In genomic region chr3:134186391-134186790, GRCh38 we compare ENCODE assay signal across 22 cellular contexts.
"Had no signal": no experiment of that assay in that cellular context is flagged by ENCODE, and none has a peak within 500 bp of the region (broad histone marks: within the 10 kb centered on the region; RNA-seq: fewer than 3 reads in every experiment).

No MANE protein-coding gene starts in this region.

- H3K4me1 Mint-ChIP-seq: activated CD4-positive, alpha-beta T cell treated with anti-CD3 and anti-CD28 coated beads, Interleukin-2, amount 10 ng/mL, durations not matched to agents 7 days and 5 days; immature natural killer cell had no signal

- H3K4me1 ChIP-seq: body of pancreas, gastroesophageal sphincter, heart right ventricle, parathyroid adenoma, right atrium auricular region, suprapubic skin, transverse colon had no signal

- H3K9me3 Mint-ChIP-seq: activated CD4-positive, alpha-beta T cell treated with anti-CD3 and anti-CD28 coated beads, Interleukin-2, amount 10 ng/mL, durations not matched to agents 7 days and 5 days; activated naive CD8-positive, alpha-beta T cell treated with anti-CD3 and anti-CD28 coated beads, Interleukin-2, amount 10 ng/mL, durations not matched to agents 7 days and 5 days; activated T-cell treated with anti-CD3 and anti-CD28 coated beads, Interleukin-2, amount 50 U/mL, for 24 hours; activated T-helper 2 cell treated with anti-CD3 and anti-CD28 coated beads, Interferon-gamma antibody, Interleukin-2, Interleukin-4, amounts not matched to agents 10 μg/mL and 5 μg/mL and 100 μg/mL, durations not matched to agents 14 hours and 24 hours and 36 hours; effector memory CD8-positive, alpha-beta T cell; immature natural killer cell; natural killer cell treated with Interleukin-12 subunit alpha and Interleukin-12 subunit beta and Interleukin-15 and Interleukin-18, amount 100 ng/mL, for 72 hours; stimulated activated naive CD8-positive, alpha-beta T cell treated with anti-CD3 and anti-CD28 coated beads, Interleukin-15, amount 100 ng/mL, for 72 hours had no signal

- DNase-seq: activated CD4-positive, alpha-beta T cell treated with anti-CD3 and anti-CD28 coated beads, Interleukin-2, amount 10 ng/mL, durations not matched to agents 7 days and 5 days; activated CD8-positive, alpha-beta T cell treated with anti-CD3 and anti-CD28 coated beads, Interleukin-2, amount 10 ng/mL, durations not matched to agents 7 days and 5 days; activated naive CD4-positive, alpha-beta T cell treated with Interleukin-2 at 50 U/mL for 16 hours; activated naive CD8-positive, alpha-beta T cell treated with anti-CD3 and anti-CD28 coated beads, Interleukin-2, amount 10 ng/mL, durations not matched to agents 7 days and 5 days; activated T-cell treated with anti-CD3 and anti-CD28 coated beads, Interleukin-2, amount 50 U/mL, for 24 hours; body of pancreas; effector memory CD8-positive, alpha-beta T cell; heart right ventricle; immature natural killer cell; kidney glomerular epithelial cell; left ventricle myocardium superior; stimulated activated CD4-positive, alpha-beta T cell treated with anti-CD3 and anti-CD28 coated beads, Interleukin-2, amount 100 ng/mL, for 48 hours; stimulated activated naive CD8-positive, alpha-beta T cell treated with anti-CD3 and anti-CD28 coated beads, Interleukin-15, amount 100 ng/mL, for 72 hours; transverse colon had no signal

- ATAC-seq: activated CD8-positive, alpha-beta T cell treated with anti-CD3 and anti-CD28 coated beads, Interleukin-2, amount 10 ng/mL, durations not matched to agents 7 days and 5 days; body of pancreas; effector memory CD8-positive, alpha-beta T cell; gastroesophageal sphincter; left ventricle myocardium superior; natural killer cell treated with Interleukin-12 subunit alpha and Interleukin-12 subunit beta and Interleukin-15 and Interleukin-18, amount 100 ng/mL, for 72 hours; stimulated activated naive CD8-positive, alpha-beta T cell treated with anti-CD3 and anti-CD28 coated beads, Interleukin-15, amount 100 ng/mL, for 72 hours had no signal

- H3K27ac Mint-ChIP-seq: activated CD4-positive, alpha-beta T cell treated with anti-CD3 and anti-CD28 coated beads, Interleukin-2, amount 10 ng/mL, durations not matched to agents 7 days and 5 days; activated CD8-positive, alpha-beta T cell treated with anti-CD3 and anti-CD28 coated beads, Interleukin-2, amount 10 ng/mL, durations not matched to agents 7 days and 5 days; activated naive CD8-positive, alpha-beta T cell treated with anti-CD3 and anti-CD28 coated beads, Interleukin-2, amount 10 ng/mL, durations not matched to agents 7 days and 5 days; activated T-cell treated with anti-CD3 and anti-CD28 coated beads, Interleukin-2, amount 50 U/mL, for 24 hours; activated T-helper 2 cell treated with anti-CD3 and anti-CD28 coated beads, Interferon-gamma antibody, Interleukin-2, Interleukin-4, amounts not matched to agents 10 μg/mL and 5 μg/mL and 100 μg/mL, durations not matched to agents 14 hours and 24 hours and 36 hours; effector memory CD8-positive, alpha-beta T cell; immature natural killer cell; natural killer cell treated with Interleukin-12 subunit alpha and Interleukin-12 subunit beta and Interleukin-15 and Interleukin-18, amount 100 ng/mL, for 72 hours; stimulated activated naive CD8-positive, alpha-beta T cell treated with anti-CD3 and anti-CD28 coated beads, Interleukin-15, amount 100 ng/mL, for 72 hours had no signal

- H3K9me3 ChIP-seq: body of pancreas, gastroesophageal sphincter, heart right ventricle, right atrium auricular region, suprapubic skin, transverse colon had no signal

- H3K4me3 ChIP-seq: body of pancreas, gastroesophageal sphincter, heart right ventricle, right atrium auricular region, SK-N-MC, skin epidermis, suprapubic skin, transverse colon had no signal

- H3K27ac ChIP-seq: body of pancreas, gastroesophageal sphincter, heart right ventricle, parathyroid adenoma, right atrium auricular region, SK-N-MC, skin epidermis, suprapubic skin, transverse colon had no signal

- H3K4me3 Mint-ChIP-seq: activated CD4-positive, alpha-beta T cell treated with anti-CD3 and anti-CD28 coated beads, Interleukin-2, amount 10 ng/mL, durations not matched to agents 7 days and 5 days; activated CD8-positive, alpha-beta T cell treated with anti-CD3 and anti-CD28 coated beads, Interleukin-2, amount 10 ng/mL, durations not matched to agents 7 days and 5 days; activated naive CD8-positive, alpha-beta T cell treated with anti-CD3 and anti-CD28 coated beads, Interleukin-2, amount 10 ng/mL, durations not matched to agents 7 days and 5 days; activated T-cell treated with anti-CD3 and anti-CD28 coated beads, Interleukin-2, amount 50 U/mL, for 24 hours; effector memory CD8-positive, alpha-beta T cell; immature natural killer cell; natural killer cell treated with Interleukin-12 subunit alpha and Interleukin-12 subunit beta and Interleukin-15 and Interleukin-18, amount 100 ng/mL, for 72 hours; stimulated activated naive CD8-positive, alpha-beta T cell treated with anti-CD3 and anti-CD28 coated beads, Interleukin-15, amount 100 ng/mL, for 72 hours had no signal

- H3K36me3 Mint-ChIP-seq: activated naive CD8-positive, alpha-beta T cell treated with anti-CD3 and anti-CD28 coated beads, Interleukin-2, amount 10 ng/mL, durations not matched to agents 7 days and 5 days had no signal

- H3K27me3 ChIP-seq: body of pancreas, gastroesophageal sphincter, heart right ventricle, right atrium auricular region, suprapubic skin, transverse colon had no signal

- H3K27me3 Mint-ChIP-seq: activated CD4-positive, alpha-beta T cell treated with anti-CD3 and anti-CD28 coated beads, Interleukin-2, amount 10 ng/mL, durations not matched to agents 7 days and 5 days; activated naive CD8-positive, alpha-beta T cell treated with anti-CD3 and anti-CD28 coated beads, Interleukin-2, amount 10 ng/mL, durations not matched to agents 7 days and 5 days; activated T-cell treated with anti-CD3 and anti-CD28 coated beads, Interleukin-2, amount 50 U/mL, for 24 hours; effector memory CD8-positive, alpha-beta T cell; natural killer cell treated with Interleukin-12 subunit alpha and Interleukin-12 subunit beta and Interleukin-15 and Interleukin-18, amount 100 ng/mL, for 72 hours; stimulated activated naive CD8-positive, alpha-beta T cell treated with anti-CD3 and anti-CD28 coated beads, Interleukin-15, amount 100 ng/mL, for 72 hours had no signal
